Comparison of ENCODE assay signal across 9 cellular contexts in genomic region chr11:128516886-128517285, GRCh38.
DNase-seq lines count a peak whose midpoint lies in the region; ATAC-seq and TF ChIP-seq lines count a peak whose summit lies in the region.
"Had no signal": no experiment of that assay in that cellular context is flagged by ENCODE, and none has a peak within 500 bp of the region (broad histone marks: within the 10 kb centered on the region; RNA-seq: fewer than 3 reads in every experiment).

No MANE protein-coding gene starts in this region.

- peaks cover 25% of the 10 kb centered on the region for H3K36me3 ChIP-seq in Loucy (ENCODE audit: insufficient read depth, low read length)
- peaks cover 0 to 6% of the 10 kb centered on the region in 2 donors for H3K36me3 ChIP-seq in duodenal mucosa (ENCODE audit: control insufficient read depth in 1 of 2, insufficient read depth in 2 of 2, low read length in 2 of 2)
- no peaks in the 10 kb centered on the region for H3K36me3 ChIP-seq in aorta (ENCODE audit: control insufficient read depth in 1 of 2, insufficient read depth in 2 of 2, low read length in 1 of 2)

- peak overlapping the region; percentile 91 for H3K4me3 ChIP-seq in Loucy (ENCODE audit: low read length, poor library complexity, severe bottlenecking)
- peak overlapping the region; percentile 45 to 77 for H3K4me3 ChIP-seq in duodenal mucosa (ENCODE audit: low read depth in 1 of 2, low read length in 2 of 2)
- peak overlapping the region; percentile 96 for H3K4me3 ChIP-seq in skeletal muscle cell (ENCODE audit: low read depth, low read length)
- H3K4me3 ChIP-seq in aorta (ENCODE audit: low read length in 2 of 2) = no peak overlapping the region

- peaks cover 22% of the 10 kb centered on the region for H3K36me3 Mint-ChIP-seq in Calu3 (ENCODE audit: insufficient read depth, unreplicated experiment)

- H3K9me3 ChIP-seq in Loucy (ENCODE audit: insufficient read depth, low read depth, low read length) = no peaks in the 10 kb centered on the region
- H3K9me3 ChIP-seq in duodenal mucosa (ENCODE audit: control insufficient read depth in 1 of 2, low read length in 2 of 2) = no peaks in the 10 kb centered on the region
- no peaks in the 10 kb centered on the region for H3K9me3 ChIP-seq in aorta (ENCODE audit: control insufficient read depth, low read length)

- H3K4me3 Mint-ChIP-seq in Calu3 (ENCODE audit: low read depth, unreplicated experiment) = peak overlapping the region; percentile 49

- H3K9me2 ChIP-seq in Loucy (replicated peaks; ENCODE audit: low read depth, low read length) = no peaks in the 10 kb centered on the region

- CTCF ChIA-PET in Calu3 (lab: Charles Lee) = interaction anchor here (0.6 kb wide), 1 partner anchor 100 kb away, joined by 3 read pairs; no protein-coding TSS in a partner anchor

- 73 to 74% methylated on average over 4 of the region's 4 CpGs for WGBS in aorta, 2 donors

- H3K27me3 ChIP-seq in Loucy (ENCODE audit: insufficient read depth, low read length, poor library complexity, severe bottlenecking) (no peaks in the 10 kb centered on the region), duodenal mucosa (ENCODE audit: control insufficient read depth in 1 of 2, insufficient read depth in 2 of 2, low read length in 2 of 2) (peaks cover 0 to 4% of the 10 kb centered on the region in 2 donors), aorta (ENCODE audit: control insufficient read depth in 1 of 2, insufficient read depth in 2 of 2, low read length in 1 of 2) (no peaks in the 10 kb centered on the region)

- no TSS peak for BruUV-seq in Calu3 (replicated peaks; lab: Mats Ljungman, UMichigan)

- H3K4me1 ChIP-seq in Loucy (ENCODE audit: insufficient read depth, low read length, poor library complexity, severe bottlenecking) (peaks cover 89% of the 10 kb centered on the region), duodenal mucosa (ENCODE audit: control insufficient read depth in 1 of 2, insufficient read depth in 2 of 2, low read length in 2 of 2) (peaks cover 25 to 40% of the 10 kb centered on the region in 2 donors), aorta (ENCODE audit: control insufficient read depth in 1 of 2, insufficient read depth in 2 of 2, low read length in 2 of 2) (peaks cover 2 to 14% of the 10 kb centered on the region in 2 donors)

- no peak for DNase-seq in Calu3
- no peak for DNase-seq in skeletal muscle cell (ENCODE audit: low read depth)
- DNase-seq in LoVo (ENCODE audit: low spot score) = no peak
- DNase-seq in MV-4-11 (lab: John Stamatoyannopoulos, UW) = no peak
- no peak for DNase-seq in aorta
- DNase-seq: NCI-H446 treated with DMSO at 0.1 percent for 48 hours had no signal

- H3K9ac ChIP-seq in Loucy (ENCODE audit: low read depth, low read length, poor library complexity, severe bottlenecking) = peak overlapping the region; percentile 99
- H3K9ac ChIP-seq in duodenal mucosa (ENCODE audit: low read depth in 1 of 2, low read length in 2 of 2) = peak overlapping the region; percentile 20 to 56

- H3F3A ChIP-seq in Loucy (ENCODE audit: low read depth) = no peaks in the 10 kb centered on the region

- no peaks in the 10 kb centered on the region for H3K27me3 Mint-ChIP-seq in Calu3 (ENCODE audit: unreplicated experiment)

- ATAC-seq in aorta (ENCODE audit: low FRiP score) (no peak), HG03139 (IDR thresholded peaks at IDR 0.05; ENCODE audit: unreplicated experiment) (no peak)

- peaks cover 54% of the 10 kb centered on the region for H3K4me1 Mint-ChIP-seq in Calu3 (ENCODE audit: low read depth, unreplicated experiment)

- intact Hi-C loops in Calu3 (cut with micrococcal nuclease; ENCODE audit: unreplicated experiment) (loop anchor here (10.0 kb wide), 1 partner anchor 222 kb away; no protein-coding TSS in a partner anchor), aorta (cut with DNase I) (no loop called here)

- TF ChIP-seq CTCF in Calu3 (IDR thresholded peaks at IDR 0.05; ENCODE audit: unreplicated experiment) (no peak), Loucy (conservative IDR thresholded peaks at IDR 0.05; ENCODE audit: low read length) (no peak)

- peaks cover 100% of the 10 kb centered on the region for H3K79me2 ChIP-seq in Loucy (ENCODE audit: insufficient read depth, low read length)

- H3K27ac ChIP-seq in duodenal mucosa (ENCODE audit: low read depth, low read length) (no peak overlapping the region), aorta (ENCODE audit: low read depth in 1 of 2, low read length in 2 of 2) (no peak overlapping the region)

- no peaks in the 10 kb centered on the region for H3K9me3 Mint-ChIP-seq in Calu3 (ENCODE audit: low read depth, unreplicated experiment)

- H3K27ac Mint-ChIP-seq in Calu3 (ENCODE audit: unreplicated experiment) = no peak overlapping the region

- H3K4me2 ChIP-seq in Loucy (ENCODE audit: low read depth, low read length, poor library complexity, severe bottlenecking) = peak overlapping the region; percentile 96

- peaks cover 99% of the 10 kb centered on the region for H4K20me1 ChIP-seq in Loucy (ENCODE audit: insufficient read depth, low read length, poor library complexity, severe bottlenecking)

- no peak overlapping the region for H2AFZ ChIP-seq in Loucy (ENCODE audit: low read length)

Comparison
In these comparisons a context has a peak if more than half of its experiments do, and no peak if none do; other contexts are left out.
1. H3K4me3 ChIP-seq: peak in Loucy (single experiment), duodenal mucosa (2 of 2) and skeletal muscle cell (single experiment); none in aorta (0 of 2).